1 cellular context compared by ENCODE assay signal in genomic region chr2:222861411-222862067, GRCh38.
TF ChIP-seq lines count a peak whose summit lies in the region.

No MANE protein-coding gene starts in this region.

TF ChIP-seq in endothelial cell of umbilical vein, 7 proteins besides CTCF, POLR2A, EP300 and RAD21:
- TF ChIP-seq EZH2 (IDR thresholded peaks at IDR 0.05; ENCODE audit: borderline replicate concordance, low read depth, low read length, severe bottlenecking) = no peak
- TF ChIP-seq FOS (IDR thresholded peaks at IDR 0.05; ENCODE audit: borderline replicate concordance, insufficient read depth, low read length) = no peak
- TF ChIP-seq JUN (IDR thresholded peaks at IDR 0.05; ENCODE audit: borderline replicate concordance, insufficient read depth, insufficient read length, low read depth) = no peak
- no peak for TF ChIP-seq GATA2 (IDR thresholded peaks at IDR 0.05; ENCODE audit: insufficient read depth, insufficient read length, low read depth, low read length)
- no peak for TF ChIP-seq POLR2AphosphoS5 (IDR thresholded peaks at IDR 0.05; ENCODE audit: insufficient read depth, low read depth, low read length)
- TF ChIP-seq MYC (IDR thresholded peaks at IDR 0.05; ENCODE audit: low read depth, low read length) = no peak
- no peak for TF ChIP-seq MAX (IDR thresholded peaks at IDR 0.05; ENCODE audit: insufficient read depth, insufficient read length)
TF ChIP-seq in endothelial cell of umbilical vein: peak in this region for 0.
